ENCODE assay signal across 25 cellular contexts in the genomic region with DNA sequence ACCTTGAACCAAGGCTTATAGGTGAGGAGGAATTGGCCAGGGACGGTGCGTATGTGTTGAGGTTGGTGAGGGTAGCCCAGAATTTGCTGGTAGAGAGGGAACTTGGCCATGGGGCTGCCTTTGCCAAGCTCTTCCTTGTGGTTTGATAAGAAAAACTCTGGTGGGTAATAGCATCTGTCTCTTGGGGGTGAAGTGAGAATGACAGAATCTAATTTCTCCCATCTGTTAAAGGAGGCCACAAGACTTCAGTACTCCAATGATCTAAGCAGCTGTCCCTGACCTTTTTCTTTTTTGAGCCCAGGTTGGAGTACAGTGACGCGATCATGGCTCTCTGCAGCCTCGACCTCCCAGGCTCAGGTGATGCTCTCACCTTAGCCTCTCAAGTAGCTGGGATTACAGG. TPM values are rescaled to one million over a fixed set of nuclear protein-coding genes. Genes with fewer than 3 reads are reported as not detected.
"Had no signal": no experiment of that assay in that cellular context is flagged by ENCODE, and none has a peak within 500 bp of the region (broad histone marks: within the 10 kb centered on the region; RNA-seq: fewer than 3 reads in every experiment).

No MANE protein-coding gene starts in this region.

- DNase-seq: activated CD4-positive, alpha-beta T cell treated with anti-CD3 and anti-CD28 coated beads for 1 hour; activated CD4-positive, alpha-beta T cell treated with anti-CD3 and anti-CD28 coated beads, Interleukin-2, amount 50 U/mL, for 4 hours; activated gamma-delta T cell treated with Interleukin-2 at 50 U/mL for 16 hours; activated T-cell treated with anti-CD3 and anti-CD28 coated beads for 4 hours; adrenal gland; foreskin melanocyte; glutamatergic neuron; hippocampal formation; lower lobe of right lung; psoas muscle; stimulated activated naive CD8-positive, alpha-beta T cell treated with anti-CD3 and anti-CD28 coated beads, Interleukin-15, amount 100 ng/mL, for 72 hours; testis; upper lobe of right lung; WERI-Rb-1 had no signal

- H3K27me3 ChIP-seq: adrenal gland, cardiac muscle cell, testis, upper lobe of right lung had no signal

- FAIRE-seq: colon, islet of Langerhans had no signal

- H3K9me3 ChIP-seq: adrenal gland, lower lobe of right lung, psoas muscle, testis, upper lobe of right lung had no signal

- ATAC-seq: activated naive CD4-positive, alpha-beta T cell treated with anti-CD3 and anti-CD28 coated beads, Interleukin-2, amount 50 U/mL, for 72 hours; lower lobe of right lung; psoas muscle; right cardiac atrium; stimulated activated naive CD8-positive, alpha-beta T cell treated with anti-CD3 and anti-CD28 coated beads, Interleukin-15, amount 100 ng/mL, for 72 hours; upper lobe of right lung had no signal

- H3K36me3 ChIP-seq: adrenal gland, cardiac muscle cell, lower lobe of right lung, upper lobe of right lung, WERI-Rb-1 had no signal

- H3K4me3 ChIP-seq: adrenal gland, cardiac muscle cell, lower lobe of right lung, psoas muscle, skin epidermis, testis, upper lobe of right lung had no signal

- H3K27ac ChIP-seq: adrenal gland, cardiac muscle cell, lower lobe of right lung, psoas muscle, skin epidermis, testis, upper lobe of right lung, WERI-Rb-1 had no signal

RNA-seq across cellular contexts. Expression of a gene that starts 36.8 kb away (rescaled TPM):
- total RNA-seq: activated naive CD4-positive, alpha-beta T cell treated with anti-CD3 and anti-CD28 coated beads, Interleukin-2, amount 50 U/mL, for 72 hours; activated T-helper 1 cell treated with anti-CD3 and anti-CD28 coated beads, Interleukin-12 subunit alpha, Interleukin-12 subunit beta, Interleukin-2, Interleukin-4 antibody, amounts not matched to agents 30 ng/mL and 10 ng/mL and 1 ng/mL, durations not matched to agents 14 hours and 24 hours and 36 hours; epithelial cell of proximal tubule; lower lobe of right lung; osteocyte; T-helper 2 cell treated with Interferon-gamma antibody and Interleukin-4, amounts not matched to agents 100 ng/mL and 5 ng/mL, for 36 hours; upper lobe of right lung had no signal
- polyA plus RNA-seq: cardiac muscle cell, neural cell had no signal
